Comparison of ENCODE assay signal across 19 cellular contexts in the genomic region with DNA sequence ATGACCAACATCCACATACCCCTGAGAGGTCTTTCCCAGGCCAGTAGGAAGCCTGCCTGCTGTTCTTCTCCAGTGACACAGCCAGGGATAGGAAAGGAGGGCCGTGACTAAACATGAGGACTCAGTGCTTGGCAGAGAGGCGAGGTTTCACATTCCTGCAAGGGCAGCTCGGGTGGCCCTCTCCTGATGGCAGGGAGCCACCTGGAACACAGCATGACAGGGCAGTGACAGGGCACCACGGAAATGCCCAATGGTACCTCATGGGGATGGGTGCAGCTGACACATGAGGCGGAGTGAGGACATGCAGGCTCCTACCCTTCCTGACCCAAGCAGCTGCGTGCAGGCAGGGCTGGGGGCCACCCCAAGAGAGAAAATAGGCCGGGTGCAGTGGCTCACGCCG. TPM values are rescaled to one million over a fixed set of nuclear protein-coding genes. Genes with fewer than 3 reads are reported as not detected.
DNase-seq lines count a peak whose midpoint lies in the region; ATAC-seq and TF ChIP-seq lines count a peak whose summit lies in the region.
"Had no signal": no experiment of that assay in that cellular context is flagged by ENCODE, and none has a peak within 500 bp of the region (broad histone marks: within the 10 kb centered on the region; RNA-seq: fewer than 3 reads in every experiment).

No MANE protein-coding gene starts in this region.

- peaks cover 11 to 77% (median 55%) of the 10 kb centered on the region in 10 experiments for H3K4me1 ChIP-seq in BLaER1 treated with 17β-estradiol and CSF1 and Interleukin-3, amounts not matched to agents 10 nM and 100 nM
- H3K4me1 ChIP-seq in Panc1 (ENCODE audit: control insufficient read depth, insufficient read depth, low read length) = no peaks in the 10 kb centered on the region
- no peaks in the 10 kb centered on the region for H3K4me1 ChIP-seq in foreskin keratinocyte
- no peaks in the 10 kb centered on the region for H3K4me1 ChIP-seq in aorta (ENCODE audit: control insufficient read depth in 1 of 2, insufficient read depth in 2 of 2, low read length in 2 of 2)

- TF ChIP-seq CTCF in Panc1 (IDR thresholded peaks at IDR 0.05) = no peak
- TF ChIP-seq CTCF in foreskin keratinocyte (conservative IDR thresholded peaks at IDR 0.05) = no peak

- H3K4me3 ChIP-seq in BLaER1 treated with 17β-estradiol and CSF1 and Interleukin-3, amounts not matched to agents 10 nM and 100 nM = no peak overlapping the region
- H3K4me3 ChIP-seq in Panc1 (ENCODE audit: low read depth in 2 of 2, low read length in 2 of 2) (no peak overlapping the region), aorta (ENCODE audit: low read length in 2 of 2) (no peak overlapping the region)
- H3K4me3 ChIP-seq: cardiac muscle cell had no signal

- no peak overlapping the region for H3K27ac ChIP-seq in BLaER1 treated with 17β-estradiol and CSF1 and Interleukin-3, amounts not matched to agents 10 nM and 100 nM
- H3K27ac ChIP-seq in Panc1 (ENCODE audit: low read length) = no peak overlapping the region
- H3K27ac ChIP-seq in foreskin keratinocyte = no peak overlapping the region
- no peak overlapping the region for H3K27ac ChIP-seq in aorta (ENCODE audit: low read depth in 1 of 2, low read length in 2 of 2)
- H3K27ac ChIP-seq: cardiac muscle cell had no signal

- H3K27me3 ChIP-seq in BLaER1 treated with 17β-estradiol and CSF1 and Interleukin-3, amounts not matched to agents 10 nM and 100 nM = peaks cover 0 to 12% (median 0%) of the 10 kb centered on the region in 11 experiments; a peak in 7 of 22 replicates
- H3K27me3 ChIP-seq in Panc1 (ENCODE audit: control insufficient read depth, insufficient read depth, low read length) (no peaks in the 10 kb centered on the region), foreskin keratinocyte (peaks cover 20% of the 10 kb centered on the region), aorta (ENCODE audit: control insufficient read depth in 1 of 2, insufficient read depth in 2 of 2, low read length in 1 of 2) (no peaks in the 10 kb centered on the region)
- H3K27me3 ChIP-seq: cardiac muscle cell had no signal

- H4K20me1 ChIP-seq in BLaER1 treated with 17β-estradiol and CSF1 and Interleukin-3, amounts not matched to agents 10 nM and 100 nM = no peaks in the 10 kb centered on the region; a peak in 1 of 22 replicates

- H3K27me3 Mint-ChIP-seq in activated CD4-positive, alpha-beta memory T cell treated with anti-CD3 and anti-CD28 coated beads, Interleukin-2, amount 10 ng/mL, durations not matched to agents 7 days and 5 days = peaks cover 9% of the 10 kb centered on the region
- H3K27me3 Mint-ChIP-seq: memory B cell had no signal

- peak overlapping the region in 8 of 11 experiments; percentile 27 to 58 (median 42); a peak in 14 of 22 replicates for H3K4me2 ChIP-seq in BLaER1 treated with 17β-estradiol and CSF1 and Interleukin-3, amounts not matched to agents 10 nM and 100 nM

- DNase-seq in Panc1 (ENCODE audit: low read depth, low spot score) (no peak), foreskin keratinocyte (peak in 1 of 2 donors; percentile 23), myocyte (ENCODE audit: low read depth) (peak; percentile 96), aorta (no peak), DMS153 (lab: John Stamatoyannopoulos, UW) (no peak)
- DNase-seq in activated CD4-positive, alpha-beta memory T cell treated with anti-CD3 and anti-CD28 coated beads, Interleukin-2, amount 10 ng/mL, durations not matched to agents 7 days and 5 days = no peak
- DNase-seq: activated CD4-positive, alpha-beta T cell treated with anti-CD3 and anti-CD28 coated beads for 36 hours; effector memory CD8-positive, alpha-beta T cell; NCI-H1105 treated with DMSO at 0.1 percent for 48 hours; small intestine; stimulated activated naive CD4-positive, alpha-beta T cell treated with Interleukin-2 at 50 U/mL for 16 hours had no signal

- H3K27ac Mint-ChIP-seq in activated CD4-positive, alpha-beta memory T cell treated with anti-CD3 and anti-CD28 coated beads, Interleukin-2, amount 10 ng/mL, durations not matched to agents 7 days and 5 days = no peak overlapping the region
- H3K27ac Mint-ChIP-seq: activated CD4-positive, alpha-beta T cell treated with anti-CD3 and anti-CD28 coated beads for 36 hours; activated naive CD8-positive, alpha-beta T cell; effector memory CD8-positive, alpha-beta T cell; memory B cell had no signal

- H3K9me3 Mint-ChIP-seq in activated CD4-positive, alpha-beta memory T cell treated with anti-CD3 and anti-CD28 coated beads, Interleukin-2, amount 10 ng/mL, durations not matched to agents 7 days and 5 days = no peaks in the 10 kb centered on the region
- H3K9me3 Mint-ChIP-seq: effector memory CD8-positive, alpha-beta T cell; memory B cell had no signal

- intact Hi-C loops in Panc1 (cut with micrococcal nuclease; ENCODE audit: unreplicated experiment) (no loop called here), aorta (cut with DNase I) (no loop called here)

- in situ Hi-C loops in Panc1 (cut with HindIII; ENCODE audit: low pct_unique_long_range_greater_than_20kb, low sequenced_read_pairs) = no loop called here

- no peak overlapping the region for H3K9ac ChIP-seq in BLaER1 treated with 17β-estradiol and CSF1 and Interleukin-3, amounts not matched to agents 10 nM and 100 nM

- no peaks in the 10 kb centered on the region for H3K36me3 ChIP-seq in BLaER1 treated with 17β-estradiol and CSF1 and Interleukin-3, amounts not matched to agents 10 nM and 100 nM
- H3K36me3 ChIP-seq in Panc1 (ENCODE audit: control insufficient read depth, insufficient read depth, low read length) = no peaks in the 10 kb centered on the region
- no peaks in the 10 kb centered on the region for H3K36me3 ChIP-seq in aorta (ENCODE audit: control insufficient read depth in 1 of 2, insufficient read depth in 2 of 2, low read length in 1 of 2)
- H3K36me3 ChIP-seq: cardiac muscle cell had no signal

- POLR2A ChIA-PET in Panc1 (lab: Charles Lee) = no interaction called here
- POLR2A ChIA-PET in activated CD4-positive, alpha-beta memory T cell treated with anti-CD3 and anti-CD28 coated beads, Interleukin-2, amount 10 ng/mL, durations not matched to agents 7 days and 5 days (lab: Charles Lee) = no interaction called here

- ATAC-seq in Panc1 (peak; percentile 41), foreskin keratinocyte (peak; percentile 20), aorta (ENCODE audit: low FRiP score) (no peak), GM18520 (IDR thresholded peaks at IDR 0.05; ENCODE audit: unreplicated experiment) (no peak)
- ATAC-seq: activated CD4-positive, alpha-beta T cell treated with anti-CD3 and anti-CD28 coated beads for 36 hours; effector memory CD8-positive, alpha-beta T cell had no signal

- H3K4me1 Mint-ChIP-seq in activated CD4-positive, alpha-beta memory T cell treated with anti-CD3 and anti-CD28 coated beads, Interleukin-2, amount 10 ng/mL, durations not matched to agents 7 days and 5 days = peaks cover 14% of the 10 kb centered on the region

- CTCF ChIA-PET in Panc1 (lab: Charles Lee) = no interaction called here
- CTCF ChIA-PET in activated CD4-positive, alpha-beta memory T cell treated with anti-CD3 and anti-CD28 coated beads, Interleukin-2, amount 10 ng/mL, durations not matched to agents 7 days and 5 days (lab: Charles Lee) = no interaction called here

- 37 to 42% methylated on average over 9 of the region's 9 CpGs for WGBS in aorta, 2 donors

- H3K36me3 Mint-ChIP-seq in activated CD4-positive, alpha-beta memory T cell treated with anti-CD3 and anti-CD28 coated beads, Interleukin-2, amount 10 ng/mL, durations not matched to agents 7 days and 5 days (ENCODE audit: low read depth) = no peaks in the 10 kb centered on the region
- H3K36me3 Mint-ChIP-seq: activated naive CD8-positive, alpha-beta T cell had no signal

- BruUV-seq in Panc1 (replicated peaks; lab: Mats Ljungman, UMichigan) = no TSS peak

- H3K9me3 ChIP-seq in BLaER1 treated with 17β-estradiol and CSF1 and Interleukin-3, amounts not matched to agents 10 nM and 100 nM (replicated peaks in 1 of 11) = peaks cover 15 to 21% (median 19%) of the 10 kb centered on the region in 11 experiments
- no peaks in the 10 kb centered on the region for H3K9me3 ChIP-seq in Panc1 (ENCODE audit: control insufficient read depth, insufficient read depth, low read depth, low read length)
- H3K9me3 ChIP-seq in aorta (ENCODE audit: control insufficient read depth, low read length) = no peaks in the 10 kb centered on the region

- no peak overlapping the region for H3K4me3 Mint-ChIP-seq in activated CD4-positive, alpha-beta memory T cell treated with anti-CD3 and anti-CD28 coated beads, Interleukin-2, amount 10 ng/mL, durations not matched to agents 7 days and 5 days
- H3K4me3 Mint-ChIP-seq: activated CD4-positive, alpha-beta T cell treated with anti-CD3 and anti-CD28 coated beads for 36 hours; activated naive CD8-positive, alpha-beta T cell; effector memory CD8-positive, alpha-beta T cell; memory B cell had no signal

RNA-seq across cellular contexts. Expression of a gene that starts 7.4 kb away (rescaled TPM):
- total RNA-seq in Panc1 (2021; ENCODE audit: unreplicated experiment) (not detected), foreskin keratinocyte (not detected in 2 replicates), myocyte (0.21 TPM in 1 of 2 replicates, not detected in the other), aorta (under 1 TPM in 1 of 2 donors, not detected in 1; 0.84 TPM)
- not detected for polyA plus RNA-seq in Panc1 (2012; ENCODE audit: insufficient read length)
- polyA plus RNA-seq in foreskin keratinocyte (not detected in 2 replicates), aorta (not detected)
- polyA plus RNA-seq in myocyte (2012) = not detected
- total RNA-seq in activated CD4-positive, alpha-beta memory T cell treated with anti-CD3 and anti-CD28 coated beads, Interleukin-2, amount 10 ng/mL, durations not matched to agents 7 days and 5 days = under 1 TPM; 0.20 to 0.28 TPM
- total RNA-seq: activated CD4-positive, alpha-beta T cell treated with anti-CD3 and anti-CD28 coated beads for 36 hours; cardiac muscle cell; fibroblast of villous mesenchyme had no signal
- polyA plus RNA-seq: AG04450, cardiac muscle cell had no signal

RNA-seq across cellular contexts. Expression of a gene that starts 27.9 kb away (rescaled TPM):
- total RNA-seq in Panc1 (2021; ENCODE audit: unreplicated experiment) = not detected
- polyA plus RNA-seq in Panc1 (2012; ENCODE audit: insufficient read length) = not detected
- total RNA-seq in foreskin keratinocyte = not detected in 2 replicates
- not detected in 2 replicates for polyA plus RNA-seq in foreskin keratinocyte
- not detected in 2 replicates for total RNA-seq in myocyte
- not detected for polyA plus RNA-seq in myocyte (2012)
- not detected for total RNA-seq in aorta
- not detected for polyA plus RNA-seq in aorta
- not detected for total RNA-seq in activated CD4-positive, alpha-beta memory T cell treated with anti-CD3 and anti-CD28 coated beads, Interleukin-2, amount 10 ng/mL, durations not matched to agents 7 days and 5 days
- total RNA-seq: activated CD4-positive, alpha-beta T cell treated with anti-CD3 and anti-CD28 coated beads for 36 hours; cardiac muscle cell; fibroblast of villous mesenchyme; ureter had no signal
- polyA plus RNA-seq: AG04450, cardiac muscle cell, small intestine had no signal

RNA-seq across cellular contexts. Expression of a gene that starts 53.3 kb away (rescaled TPM):
- 0.10 TPM for total RNA-seq in Panc1 (2021; ENCODE audit: unreplicated experiment)
- polyA plus RNA-seq in Panc1 (2012; ENCODE audit: insufficient read length) = not detected
- not detected in 2 replicates for total RNA-seq in foreskin keratinocyte
- not detected in 2 replicates for polyA plus RNA-seq in foreskin keratinocyte
- total RNA-seq in myocyte = not detected in 2 replicates
- polyA plus RNA-seq in myocyte (2012) = not detected
- total RNA-seq in aorta = under 1 TPM in 1 of 2 donors, not detected in 1; 0.60 TPM
- not detected for polyA plus RNA-seq in aorta
- total RNA-seq in activated CD4-positive, alpha-beta memory T cell treated with anti-CD3 and anti-CD28 coated beads, Interleukin-2, amount 10 ng/mL, durations not matched to agents 7 days and 5 days = not detected
- total RNA-seq: activated CD4-positive, alpha-beta T cell treated with anti-CD3 and anti-CD28 coated beads for 36 hours; fibroblast of villous mesenchyme; ureter had no signal
- polyA plus RNA-seq: AG04450, small intestine had no signal

RNA-seq across cellular contexts. Expression of a gene that starts 56.2 kb away (rescaled TPM):
- 12.1 TPM for total RNA-seq in Panc1 (2021; ENCODE audit: unreplicated experiment)
- 9.8 TPM for polyA plus RNA-seq in Panc1 (2012; ENCODE audit: insufficient read length)
- total RNA-seq in foreskin keratinocyte = 10.3 and 11.1 TPM in 2 replicates
- polyA plus RNA-seq in foreskin keratinocyte = 5.8 and 7.6 TPM in 2 replicates
- 4.5 and 7.1 TPM in 2 replicates for total RNA-seq in myocyte
- polyA plus RNA-seq in myocyte (2012) = 6.8 TPM
- 1 to 10 TPM; 7.5 to 9.2 TPM for total RNA-seq in aorta
- polyA plus RNA-seq in aorta = 1 to 10 TPM; 1.3 to 4.3 TPM
- 1 to 10 TPM; 8.9 to 9.5 TPM for total RNA-seq in activated CD4-positive, alpha-beta memory T cell treated with anti-CD3 and anti-CD28 coated beads, Interleukin-2, amount 10 ng/mL, durations not matched to agents 7 days and 5 days

Comparison
In these comparisons a context has a peak if more than half of its experiments do, and no peak if none do; other contexts are left out.
1. ATAC-seq: peak in Panc1 (single experiment) and foreskin keratinocyte (single experiment); none in aorta (single experiment) and GM18520 (single experiment).